18 cellular contexts compared by ENCODE assay signal in the genomic region with DNA sequence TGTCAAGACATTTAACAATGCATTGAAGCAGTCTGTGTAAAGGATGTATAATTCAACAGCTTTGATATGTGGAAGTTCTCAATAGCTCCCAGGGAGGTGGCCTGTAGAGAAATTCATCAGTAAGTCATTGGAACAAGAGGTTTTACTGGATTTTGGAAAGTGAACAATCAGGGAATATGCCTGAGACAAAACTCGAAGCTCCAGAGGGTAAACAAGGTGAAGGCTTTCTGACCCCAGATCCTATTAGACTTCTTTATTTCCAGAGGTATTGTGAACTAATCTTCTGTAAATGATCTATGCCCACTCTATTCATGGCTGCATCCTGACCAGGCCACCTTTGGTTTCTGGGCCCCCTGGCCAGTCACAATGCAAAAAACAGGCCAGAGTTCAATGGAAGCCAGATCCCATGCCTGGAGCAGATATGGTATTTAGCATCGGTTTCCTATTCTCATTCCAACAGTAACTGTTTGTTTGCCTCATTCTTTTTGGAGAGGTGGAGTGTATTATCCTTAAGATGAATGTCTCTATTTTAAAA.
DNase-seq lines count a peak whose midpoint lies in the region; FAIRE-seq and TF ChIP-seq lines count a peak whose summit lies in the region.
"Had no signal": no experiment of that assay in that cellular context is flagged by ENCODE, and none has a peak within 500 bp of the region (broad histone marks: within the 10 kb centered on the region; RNA-seq: fewer than 3 reads in every experiment).

No MANE protein-coding gene starts in this region.

- no peaks in the 10 kb centered on the region for H3K27me3 Mint-ChIP-seq in neural crest cell (ENCODE audit: low read depth)
- H3K27me3 Mint-ChIP-seq: CD4-positive, alpha-beta T cell had no signal

- H3K36me3 ChIP-seq in bronchial epithelial cell (ENCODE audit: control insufficient read depth, insufficient read depth, low read length), result no peaks in the 10 kb centered on the region
- H3K36me3 ChIP-seq: BLaER1 treated with 17β-estradiol and CSF1 and Interleukin-3, amounts not matched to agents 10 nM and 100 nM had no signal

- H3K9me3 Mint-ChIP-seq in neural crest cell, result no peaks in the 10 kb centered on the region
- H3K9me3 Mint-ChIP-seq: CD4-positive, alpha-beta T cell; H9; IgD-negative memory B cell had no signal

- TF ChIP-seq CTCF in bronchial epithelial cell (IDR thresholded peaks at IDR 0.05; ENCODE audit: insufficient read depth, low read length, severe bottlenecking), result no peak
- TF ChIP-seq CTCF in neural crest cell (conservative IDR thresholded peaks at IDR 0.05), result no peak

- no peaks in the 10 kb centered on the region for H3K27me3 ChIP-seq in bronchial epithelial cell (ENCODE audit: control insufficient read depth, insufficient read depth, low read length)
- H3K27me3 ChIP-seq: BLaER1 treated with 17β-estradiol and CSF1 and Interleukin-3, amounts not matched to agents 10 nM and 100 nM had no signal

- FAIRE-seq in bronchial epithelial cell (lab: Jason Lieb, UNC) (peak; percentile 55), RCC 7860 (lab: Jason Lieb, UNC) (no peak)
- FAIRE-seq: GM12878, GM18507 had no signal

- H3K4me1 Mint-ChIP-seq in neural crest cell, result peaks cover 29% of the 10 kb centered on the region

- H3K27ac Mint-ChIP-seq in neural crest cell (ENCODE audit: unreplicated experiment), result peak overlapping the region; percentile 5
- H3K27ac Mint-ChIP-seq: CD4-positive, alpha-beta T cell; IgD-negative memory B cell had no signal

- DNase-seq in ELF-1 (ENCODE audit: low read depth, low spot score) (peak; percentile 36), NCI-H82 (lab: John Stamatoyannopoulos, UW) (peak; percentile 49), bronchial epithelial cell (ENCODE audit: low read depth) (peak; percentile 13), neural crest cell (ENCODE audit: low read depth, low spot score) (no peak), RCC 7860 (ENCODE audit: low spot score) (no peak), KBM-7 (no peak), putamen (ENCODE audit: low spot score) (no peak), NCI-H526 (lab: John Stamatoyannopoulos, UW) (no peak)
- DNase-seq: ACHN; Calu3; CD4-positive, alpha-beta T cell; DMS 273 treated with DMSO at 0.1 percent for 48 hours; GOT3; H9 had no signal

- H3K4me3 ChIP-seq in bronchial epithelial cell (ENCODE audit: low read depth, low read length), result no peak overlapping the region
- H3K4me3 ChIP-seq: BLaER1 treated with 17β-estradiol and CSF1 and Interleukin-3, amounts not matched to agents 10 nM and 100 nM; GM12878 had no signal

- H3K4me3 Mint-ChIP-seq in neural crest cell, result no peak overlapping the region
- H3K4me3 Mint-ChIP-seq: CD4-positive, alpha-beta T cell; H9; IgD-negative memory B cell had no signal

- in situ Hi-C loops in KBM-7 (cut with MboI; ENCODE audit: low pct_unique_long_range_greater_than_20kb, low sequenced_read_pairs), result no loop called here

- peaks cover 2% of the 10 kb centered on the region for H3K36me3 Mint-ChIP-seq in neural crest cell (ENCODE audit: low read depth)
- H3K36me3 Mint-ChIP-seq: IgD-negative memory B cell had no signal

Comparison
In these comparisons a context has a peak if more than half of its experiments do, and no peak if none do; other contexts are left out.
1. DNase-seq: peak in ELF-1 (single experiment), NCI-H82 (single experiment) and bronchial epithelial cell (single experiment); none in neural crest cell (single experiment), RCC 7860 (single experiment), KBM-7 (single experiment), putamen (single experiment) and NCI-H526 (0 of 2).